In the genomic region with DNA sequence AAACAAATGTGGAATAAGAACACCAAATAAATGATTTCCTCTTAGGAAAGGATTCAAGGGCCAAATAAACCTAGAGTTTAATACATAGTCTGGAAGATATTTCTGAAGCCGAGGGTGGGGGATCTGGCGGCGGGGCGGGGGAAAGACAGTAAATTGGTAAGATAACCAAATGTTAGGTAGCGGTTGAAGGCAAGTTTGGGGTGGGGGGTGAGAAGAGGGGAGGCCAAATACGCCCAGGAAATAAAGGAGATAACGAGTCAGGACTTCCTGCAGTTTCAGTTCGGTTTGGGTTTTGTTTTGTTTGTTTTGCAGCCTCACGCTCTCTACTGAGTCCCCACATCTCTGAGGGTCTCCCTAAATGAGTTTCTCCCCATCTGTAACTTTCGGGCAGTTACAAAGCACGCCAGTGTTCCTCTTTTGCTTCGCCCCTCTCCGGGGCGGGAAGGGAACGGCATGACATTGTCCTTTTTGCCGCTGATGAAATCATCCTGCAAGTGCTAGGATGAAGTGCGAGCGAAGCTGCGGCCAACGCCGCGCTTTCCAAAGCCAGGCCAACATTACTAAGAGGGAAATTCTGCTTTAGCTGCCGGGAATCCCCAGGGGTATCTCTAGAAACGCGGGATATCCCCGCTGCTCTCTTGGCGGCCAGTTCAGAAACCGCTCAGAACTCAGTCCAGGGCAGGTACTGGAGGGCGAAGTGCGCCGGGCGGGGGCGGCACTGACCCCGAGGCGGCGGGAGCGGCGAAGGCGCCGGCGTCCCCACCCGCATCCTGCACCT, we compare ENCODE assay signal across 8 cellular contexts. TPM values are rescaled to one million over a fixed set of nuclear protein-coding genes. Genes with fewer than 3 reads are reported as not detected.
DNase-seq lines count a peak whose midpoint lies in the region; ATAC-seq and TF ChIP-seq lines count a peak whose summit lies in the region.

No MANE protein-coding gene starts in this region.

- CTCF ChIA-PET in WTC11 (lab: Charles Lee): interaction anchor here (1.1 to 3.2 kb wide), 6 partner anchors 9 to 197 kb away, joined by 3 to 16 read pairs (median 8); no protein-coding TSS in a partner anchor

- DNase-seq in NCI-H1105 treated with DMSO at 0.1 percent for 48 hours (lab: John Stamatoyannopoulos, UW) (peak; percentile 21), NCI-H1105 (lab: John Stamatoyannopoulos, UW) (no peak), NCI-H1048 (lab: John Stamatoyannopoulos, UW) (peak; percentile 27), WTC11 (ENCODE audit: low spot score) (peak; percentile 55), chondrocyte (ENCODE audit: low spot score) (no peak), left kidney (ENCODE audit: low read depth, low spot score) (peak; percentile 55)
- DNase-seq in stimulated activated CD4-positive, alpha-beta T cell treated with anti-CD3 and anti-CD28 coated beads, Interleukin-4, amount 100 ng/mL, for 24 hours: peak; percentile 72

- H3K4me1 Mint-ChIP-seq in WTC11 (peaks cover 8% of the 10 kb centered on the region), chondrocyte (ENCODE audit: low read depth) (peaks cover 56% of the 10 kb centered on the region)

- H3K27me3 Mint-ChIP-seq in WTC11 (ENCODE audit: low read depth): peaks cover 59% of the 10 kb centered on the region
- H3K27me3 Mint-ChIP-seq in chondrocyte (ENCODE audit: low read depth): peaks cover 2% of the 10 kb centered on the region

- peak overlapping the region; percentile 91 for H3K4me3 Mint-ChIP-seq in WTC11
- H3K4me3 Mint-ChIP-seq in chondrocyte (ENCODE audit: unreplicated experiment): peak overlapping the region; percentile 93

- POLR2A ChIA-PET in WTC11 (lab: Charles Lee): interaction anchor here (1.2 to 1.4 kb wide), 2 partner anchors 168 to 178 kb away, joined by 3 to 4 read pairs; no protein-coding TSS in a partner anchor

- H3K27ac Mint-ChIP-seq in WTC11 (no peak overlapping the region), chondrocyte (ENCODE audit: unreplicated experiment) (peak overlapping the region; percentile 99)

- H3K9me3 Mint-ChIP-seq in WTC11 (peaks cover 4% of the 10 kb centered on the region; the same call in 1 of the 2 replicates), chondrocyte (ENCODE audit: low read depth) (no peaks in the 10 kb centered on the region)

- H3K36me3 Mint-ChIP-seq in WTC11 (no peaks in the 10 kb centered on the region), chondrocyte (ENCODE audit: low read depth) (no peaks in the 10 kb centered on the region)

- TF ChIP-seq CTCF in WTC11 (IDR thresholded peaks at IDR 0.05) (no peak), chondrocyte (IDR thresholded peaks at IDR 0.05) (no peak)

- peak; percentile 72 for ATAC-seq in HG02642 (IDR thresholded peaks at IDR 0.05; ENCODE audit: poor library complexity, unreplicated experiment)
- peak; percentile 82 for ATAC-seq in WTC11

TF ChIP-seq in WTC11, 78 proteins besides CTCF, POLR2A, EP300 and RAD21 (continues in another document):
- TF ChIP-seq NR2C2 (CRISPR knock-in tag; IDR thresholded peaks at IDR 0.05): no peak
- no peak for TF ChIP-seq NR3C1 (CRISPR knock-in tag; conservative IDR thresholded peaks at IDR 0.05; ENCODE audit: low read depth)
- TF ChIP-seq, protein P1, sequence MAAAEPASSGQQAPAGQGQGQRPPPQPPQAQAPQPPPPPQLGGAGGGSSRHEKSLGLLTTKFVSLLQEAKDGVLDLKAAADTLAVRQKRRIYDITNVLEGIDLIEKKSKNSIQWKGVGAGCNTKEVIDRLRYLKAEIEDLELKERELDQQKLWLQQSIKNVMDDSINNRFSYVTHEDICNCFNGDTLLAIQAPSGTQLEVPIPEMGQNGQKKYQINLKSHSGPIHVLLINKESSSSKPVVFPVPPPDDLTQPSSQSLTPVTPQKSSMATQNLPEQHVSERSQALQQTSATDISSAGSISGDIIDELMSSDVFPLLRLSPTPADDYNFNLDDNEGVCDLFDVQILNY (CRISPR knock-in tag; IDR thresholded peaks at IDR 0.05): peak; percentile 60; the same call in 1 of the 2 replicates
- no peak for TF ChIP-seq CREB1 (CRISPR knock-in tag; IDR thresholded peaks at IDR 0.05)
- no peak for TF ChIP-seq ELF4 (CRISPR knock-in tag; IDR thresholded peaks at IDR 0.05; ENCODE audit: low read depth)
- peak; percentile 87 for TF ChIP-seq GABPB1 (CRISPR knock-in tag; IDR thresholded peaks at IDR 0.05)
- 0 out of 2 replicates have a peak, but pooled peaks have one; percentile 26 for TF ChIP-seq ARID4B (CRISPR knock-in tag; IDR thresholded peaks at IDR 0.05; ENCODE audit: borderline replicate concordance)
- TF ChIP-seq ATF2 (CRISPR knock-in tag; IDR thresholded peaks at IDR 0.05; ENCODE audit: borderline replicate concordance, low read depth): no peak
- TF ChIP-seq CREM (CRISPR knock-in tag; IDR thresholded peaks at IDR 0.05): 0 out of 2 replicates have a peak, but pooled peaks have one; percentile 31
- no peak for TF ChIP-seq FOXP1 (CRISPR knock-in tag; IDR thresholded peaks at IDR 0.05; ENCODE audit: borderline replicate concordance)
- TF ChIP-seq TEAD4 (CRISPR knock-in tag; IDR thresholded peaks at IDR 0.05): no peak
- no peak for TF ChIP-seq ZNF425 (CRISPR knock-in tag; conservative IDR thresholded peaks at IDR 0.05)
- TF ChIP-seq ZNF138 (CRISPR knock-in tag; conservative IDR thresholded peaks at IDR 0.05): no peak
- TF ChIP-seq, protein P2, sequence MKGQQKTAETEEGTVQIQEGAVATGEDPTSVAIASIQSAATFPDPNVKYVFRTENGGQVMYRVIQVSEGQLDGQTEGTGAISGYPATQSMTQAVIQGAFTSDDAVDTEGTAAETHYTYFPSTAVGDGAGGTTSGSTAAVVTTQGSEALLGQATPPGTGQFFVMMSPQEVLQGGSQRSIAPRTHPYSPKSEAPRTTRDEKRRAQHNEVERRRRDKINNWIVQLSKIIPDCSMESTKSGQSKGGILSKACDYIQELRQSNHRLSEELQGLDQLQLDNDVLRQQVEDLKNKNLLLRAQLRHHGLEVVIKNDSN (CRISPR knock-in tag; IDR thresholded peaks at IDR 0.05): no peak
- no peak for TF ChIP-seq TP53 (CRISPR knock-in tag; IDR thresholded peaks at IDR 0.05)
- no peak; the same call in 1 of the 2 replicates for TF ChIP-seq JUN (CRISPR knock-in tag; IDR thresholded peaks at IDR 0.05)

RNA-seq across cellular contexts. Expression of gene NIBAN1, which starts 0.8 kb away (rescaled TPM):
- total RNA-seq in WTC11 (2021) (5.0 to 8.1 TPM (median 5.2 TPM) in 3 replicates), chondrocyte (22.6 to 101 TPM (median 98.7 TPM) in 3 replicates)

Comparison
In these comparisons a context has a peak if more than half of its experiments do, and no peak if none do; other contexts are left out.
1. DNase-seq: peak in NCI-H1105 treated with DMSO at 0.1 percent for 48 hours (single experiment), NCI-H1048 (single experiment), WTC11 (single experiment), left kidney (single experiment) and stimulated activated CD4-positive, alpha-beta T cell treated with anti-CD3 and anti-CD28 coated beads, Interleukin-4, amount 100 ng/mL, for 24 hours (single experiment); none in NCI-H1105 (single experiment) and chondrocyte (single experiment).